In genomic region chr14:75242546-75243273, GRCh38 we compare ENCODE assay signal across 12 cellular contexts. TPM values are rescaled to one million over a fixed set of nuclear protein-coding genes. Genes with fewer than 3 reads are reported as not detected.
DNase-seq lines count a peak whose midpoint lies in the region; ATAC-seq and TF ChIP-seq lines count a peak whose summit lies in the region.
"Had no signal": no experiment of that assay in that cellular context is flagged by ENCODE, and none has a peak within 500 bp of the region (broad histone marks: within the 10 kb centered on the region; RNA-seq: fewer than 3 reads in every experiment).

No MANE protein-coding gene starts in this region.

- POLR2A ChIA-PET in MCF 10A (lab: Yijun Ruan, JAX) = interaction anchor here (0.6 to 9.4 kb wide), 27 partner anchors 8 to 378 kb away, joined by 3 to 150 read pairs (median 5); partner anchors contain the start of genes FOS and NEK9

- CTCF ChIA-PET in MCF 10A (lab: Yijun Ruan, JAX) = interaction anchor here (0.7 to 1.5 kb wide), 9 partner anchors 8 to 337 kb away, joined by 3 to 10 read pairs (median 4); no protein-coding TSS in a partner anchor

- H3K9me3 Mint-ChIP-seq in MCF 10A (ENCODE audit: unreplicated experiment) = no peaks in the 10 kb centered on the region
- H3K9me3 Mint-ChIP-seq: stimulated activated effector memory CD8-positive, alpha-beta T cell treated with anti-CD3 and anti-CD28 coated beads, Interleukin-12 subunit alpha, Interleukin-12 subunit beta, amount 100 ng/mL, for 72 hours had no signal

- DNase-seq in AG09319 (ENCODE audit: extremely low read depth, low read depth) (peak; percentile 82), NCI-H1105 treated with DMSO at 0.1 percent for 48 hours (lab: John Stamatoyannopoulos, UW) (peak; percentile 42), MCF 10A (ENCODE audit: unreplicated experiment) (peak; percentile 95), left lung (no peak), RKO (ENCODE audit: low spot score) (no peak), superior temporal gyrus (ENCODE audit: extremely low spot score) (no peak)
- DNase-seq in activated effector memory CD4-positive, alpha-beta T cell treated with Interleukin-2 at 50 U/mL for 16 hours = no peak
- DNase-seq: COR-L47, occipital lobe, OCI-M1 had no signal

- H3K4me1 ChIP-seq in left lung = peaks cover 0 to 11% of the 10 kb centered on the region in 2 donors

- no peaks in the 10 kb centered on the region for H3K27me3 ChIP-seq in left lung

- BruUV-seq in MCF 10A (replicated peaks; lab: Mats Ljungman, UMichigan) = TSS peak; percentile 87

- no peaks in the 10 kb centered on the region for H3K9me3 ChIP-seq in left lung

- H3K4me3 Mint-ChIP-seq in MCF 10A (ENCODE audit: unreplicated experiment) = peak overlapping the region; percentile 2
- H3K4me3 Mint-ChIP-seq: stimulated activated effector memory CD8-positive, alpha-beta T cell treated with anti-CD3 and anti-CD28 coated beads, Interleukin-12 subunit alpha, Interleukin-12 subunit beta, amount 100 ng/mL, for 72 hours had no signal

- TF ChIP-seq CTCF in AG09319 (IDR thresholded peaks at IDR 0.05; ENCODE audit: low read depth, low read length) (no peak), MCF 10A (IDR thresholded peaks at IDR 0.05; ENCODE audit: unreplicated experiment) (no peak), left lung (IDR thresholded peaks at IDR 0.05) (no peak)

- no peaks in the 10 kb centered on the region for H3K36me3 ChIP-seq in left lung

- no peak overlapping the region for H3K4me3 ChIP-seq in left lung

- intact Hi-C loops in MCF 10A (cut with micrococcal nuclease) (no loop called here), left lung (cut with DNase I) (no loop called here)

- H3K27ac Mint-ChIP-seq in MCF 10A (ENCODE audit: low read depth, unreplicated experiment) = peak overlapping the region; percentile 57
- H3K27ac Mint-ChIP-seq: stimulated activated effector memory CD8-positive, alpha-beta T cell treated with anti-CD3 and anti-CD28 coated beads, Interleukin-12 subunit alpha, Interleukin-12 subunit beta, amount 100 ng/mL, for 72 hours had no signal

- no peaks in the 10 kb centered on the region for H3K36me3 Mint-ChIP-seq in MCF 10A (ENCODE audit: insufficient read depth, unreplicated experiment)

- H3K4me1 Mint-ChIP-seq in MCF 10A (ENCODE audit: insufficient read depth, unreplicated experiment) = peaks cover 10% of the 10 kb centered on the region

- H3K27me3 Mint-ChIP-seq in MCF 10A (ENCODE audit: insufficient read depth, unreplicated experiment) = no peaks in the 10 kb centered on the region

- ATAC-seq in left lung = peak; percentile 80
- ATAC-seq in GM18868 (IDR thresholded peaks at IDR 0.05; ENCODE audit: unreplicated experiment) = no peak
- ATAC-seq: stimulated activated effector memory CD8-positive, alpha-beta T cell treated with anti-CD3 and anti-CD28 coated beads, Interleukin-12 subunit alpha, Interleukin-12 subunit beta, amount 100 ng/mL, for 72 hours had no signal

- no peak overlapping the region for H3K27ac ChIP-seq in left lung

RNA-seq across cellular contexts. Expression of gene FOS, which starts 35.9 kb away (rescaled TPM):
- total RNA-seq in MCF 10A (2022) (73.1 and 139 TPM in 2 replicates), left lung (100 to 1,000 TPM in 1 of 2 donors, 10 to 100 TPM in 1; 92.2 to 264 TPM)

Comparison
In these comparisons a context has a peak if more than half of its experiments do, and no peak if none do; other contexts are left out.
1. DNase-seq: peak in AG09319 (single experiment), NCI-H1105 treated with DMSO at 0.1 percent for 48 hours (single experiment) and MCF 10A (single experiment); none in left lung (0 of 2), RKO (single experiment), superior temporal gyrus (single experiment) and activated effector memory CD4-positive, alpha-beta T cell treated with Interleukin-2 at 50 U/mL for 16 hours (single experiment).